11 cellular contexts compared by ENCODE assay signal in genomic region chr17:66904760-66905637, GRCh38.
A peak's percentile ranks its signal among the peaks of the same experiment; 100 is the strongest.
DNase-seq lines count a peak whose midpoint lies in the region; ATAC-seq lines count a peak whose summit lies in the region.
"Had no signal": no experiment of that assay in that cellular context is flagged by ENCODE, and none has a peak within 500 bp of the region (broad histone marks: within the 10 kb centered on the region; RNA-seq: fewer than 3 reads in every experiment).

No MANE protein-coding gene starts in this region.

- H2AFZ ChIP-seq in ACC112 (ENCODE audit: low read length, unreplicated experiment) = no peak overlapping the region

- no peaks in the 10 kb centered on the region for H3K36me3 ChIP-seq in ACC112 (ENCODE audit: insufficient read depth, low read length)
- H3K36me3 ChIP-seq: BLaER1 treated with 17β-estradiol and CSF1 and Interleukin-3, amounts not matched to agents 10 nM and 100 nM had no signal

- H3K27me3 ChIP-seq in ACC112 (ENCODE audit: insufficient read depth, low read length) = no peaks in the 10 kb centered on the region
- H3K27me3 ChIP-seq: BLaER1 treated with 17β-estradiol and CSF1 and Interleukin-3, amounts not matched to agents 10 nM and 100 nM had no signal

- ATAC-seq in GM18909 (IDR thresholded peaks at IDR 0.05; ENCODE audit: poor library complexity, unreplicated experiment) (no peak), HG02981 (IDR thresholded peaks at IDR 0.05; ENCODE audit: unreplicated experiment) (no peak)

- peak overlapping the region; percentile 21; the same call in 1 of the 2 replicates for H3K4me3 ChIP-seq in ACC112 (ENCODE audit: low read depth, low read length)
- H3K4me3 ChIP-seq: BLaER1 treated with 17β-estradiol and CSF1 and Interleukin-3, amounts not matched to agents 10 nM and 100 nM had no signal

- DNase-seq in NCI-H146 treated with DMSO at 0.1 percent for 48 hours (lab: John Stamatoyannopoulos, UW; ENCODE audit: unreplicated experiment) (peak; percentile 56), astrocyte of the hippocampus (ENCODE audit: low read depth, low spot score) (peak; percentile 91), kidney tubule cell (ENCODE audit: low spot score) (peak; percentile 73), islet precursor cell (no peak), cortex of kidney (lab: John Stamatoyannopoulos, UW) (no peak)
- DNase-seq: activated naive CD4-positive, alpha-beta T cell treated with Interleukin-2 at 50 U/mL for 16 hours; immature natural killer cell had no signal

- H3K79me2 ChIP-seq in ACC112 (ENCODE audit: control insufficient read depth, insufficient read depth, low read length, unreplicated experiment) = no peaks in the 10 kb centered on the region

- H3K4me1 ChIP-seq in ACC112 (ENCODE audit: control insufficient read depth, insufficient read depth, low read length, unreplicated experiment) = peaks cover 15% of the 10 kb centered on the region

- H3K27ac ChIP-seq in ACC112 (ENCODE audit: low read depth, low read length) = peak overlapping the region; percentile 81
- H3K27ac ChIP-seq: BLaER1 treated with 17β-estradiol and CSF1 and Interleukin-3, amounts not matched to agents 10 nM and 100 nM had no signal

Comparison
In these comparisons a context has a peak if more than half of its experiments do, and no peak if none do; other contexts are left out.
1. DNase-seq: peak in NCI-H146 treated with DMSO at 0.1 percent for 48 hours (single experiment), astrocyte of the hippocampus (single experiment) and kidney tubule cell (single experiment); none in islet precursor cell (single experiment) and cortex of kidney (single experiment).